Comparison of ENCODE assay signal across 1 cellular context in the genomic region with DNA sequence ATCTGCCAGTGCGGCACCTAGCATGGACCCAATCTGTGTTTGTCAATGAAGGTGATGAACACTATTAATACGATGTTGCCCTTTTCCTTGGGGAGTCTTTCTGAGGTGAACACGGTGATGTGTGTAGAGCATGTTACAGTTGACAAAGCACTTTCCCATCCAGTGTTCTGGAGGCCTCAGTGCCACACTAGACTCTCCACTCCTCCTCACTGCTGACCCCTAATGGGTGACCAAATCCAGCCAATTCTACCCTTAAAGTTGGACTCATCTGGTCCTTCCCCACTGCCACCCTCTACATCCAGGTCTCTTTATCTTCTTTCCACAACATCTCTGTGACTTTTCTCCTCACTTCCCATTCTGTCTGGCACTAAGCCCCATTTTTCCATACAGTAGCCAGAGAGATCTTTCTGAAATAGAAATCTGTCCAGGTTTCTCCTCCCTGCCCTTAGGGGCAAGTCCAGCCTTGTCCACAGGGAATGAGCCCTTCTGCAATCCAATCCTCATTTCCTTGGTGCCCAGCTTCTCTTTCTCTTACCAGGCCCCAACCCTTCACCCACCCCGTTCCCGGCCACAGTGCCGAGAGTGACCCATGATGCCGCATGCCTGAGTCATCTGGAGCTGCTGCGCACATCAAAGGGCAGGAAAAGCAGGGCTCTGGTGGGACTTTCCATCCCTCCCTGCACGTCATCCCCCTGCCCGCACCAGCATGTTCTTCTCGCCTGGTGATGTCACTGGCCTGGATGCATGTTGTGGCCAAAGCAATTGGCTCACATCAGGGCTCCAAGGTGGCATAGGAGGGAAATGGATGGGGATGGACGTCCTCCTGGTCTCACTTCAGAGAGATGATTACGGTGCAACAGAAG.
TF ChIP-seq lines count a peak whose summit lies in the region.

No MANE protein-coding gene starts in this region.

TF ChIP-seq in GM12878, 131 proteins besides CTCF, POLR2A, EP300 and RAD21 (continued from another document):
- TF ChIP-seq, protein P1, sequence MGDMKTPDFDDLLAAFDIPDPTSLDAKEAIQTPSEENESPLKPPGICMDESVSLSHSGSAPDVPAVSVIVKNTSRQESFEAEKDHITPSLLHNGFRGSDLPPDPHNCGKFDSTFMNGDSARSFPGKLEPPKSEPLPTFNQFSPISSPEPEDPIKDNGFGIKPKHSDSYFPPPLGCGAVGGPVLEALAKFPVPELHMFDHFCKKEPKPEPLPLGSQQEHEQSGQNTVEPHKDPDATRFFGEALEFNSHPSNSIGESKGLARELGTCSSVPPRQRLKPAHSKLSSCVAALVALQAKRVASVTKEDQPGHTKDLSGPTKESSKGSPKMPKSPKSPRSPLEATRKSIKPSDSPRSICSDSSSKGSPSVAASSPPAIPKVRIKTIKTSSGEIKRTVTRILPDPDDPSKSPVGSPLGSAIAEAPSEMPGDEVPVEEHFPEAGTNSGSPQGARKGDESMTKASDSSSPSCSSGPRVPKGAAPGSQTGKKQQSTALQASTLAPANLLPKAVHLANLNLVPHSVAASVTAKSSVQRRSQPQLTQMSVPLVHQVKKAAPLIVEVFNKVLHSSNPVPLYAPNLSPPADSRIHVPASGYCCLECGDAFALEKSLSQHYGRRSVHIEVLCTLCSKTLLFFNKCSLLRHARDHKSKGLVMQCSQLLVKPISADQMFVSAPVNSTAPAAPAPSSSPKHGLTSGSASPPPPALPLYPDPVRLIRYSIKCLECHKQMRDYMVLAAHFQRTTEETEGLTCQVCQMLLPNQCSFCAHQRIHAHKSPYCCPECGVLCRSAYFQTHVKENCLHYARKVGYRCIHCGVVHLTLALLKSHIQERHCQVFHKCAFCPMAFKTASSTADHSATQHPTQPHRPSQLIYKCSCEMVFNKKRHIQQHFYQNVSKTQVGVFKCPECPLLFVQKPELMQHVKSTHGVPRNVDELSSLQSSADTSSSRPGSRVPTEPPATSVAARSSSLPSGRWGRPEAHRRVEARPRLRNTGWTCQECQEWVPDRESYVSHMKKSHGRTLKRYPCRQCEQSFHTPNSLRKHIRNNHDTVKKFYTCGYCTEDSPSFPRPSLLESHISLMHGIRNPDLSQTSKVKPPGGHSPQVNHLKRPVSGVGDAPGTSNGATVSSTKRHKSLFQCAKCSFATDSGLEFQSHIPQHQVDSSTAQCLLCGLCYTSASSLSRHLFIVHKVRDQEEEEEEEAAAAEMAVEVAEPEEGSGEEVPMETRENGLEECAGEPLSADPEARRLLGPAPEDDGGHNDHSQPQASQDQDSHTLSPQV (IDR thresholded peaks at IDR 0.05): peak; percentile 58; the same call in 1 of the 2 replicates
- TF ChIP-seq ZBED1 (IDR thresholded peaks at IDR 0.05; ENCODE audit: borderline replicate concordance) (no peak), HDAC6 (IDR thresholded peaks at IDR 0.05; ENCODE audit: unreplicated experiment) (no peak), PAX5 (IDR thresholded peaks at IDR 0.05; ENCODE audit: borderline replicate concordance, low read depth, low read length) (0 out of 2 replicates have a peak, but pooled peaks have one; percentile 18), DPF2 (IDR thresholded peaks at IDR 0.05) (peak; percentile 39; the same call in 1 of the 2 replicates)
- TF ChIP-seq, protein P2, sequence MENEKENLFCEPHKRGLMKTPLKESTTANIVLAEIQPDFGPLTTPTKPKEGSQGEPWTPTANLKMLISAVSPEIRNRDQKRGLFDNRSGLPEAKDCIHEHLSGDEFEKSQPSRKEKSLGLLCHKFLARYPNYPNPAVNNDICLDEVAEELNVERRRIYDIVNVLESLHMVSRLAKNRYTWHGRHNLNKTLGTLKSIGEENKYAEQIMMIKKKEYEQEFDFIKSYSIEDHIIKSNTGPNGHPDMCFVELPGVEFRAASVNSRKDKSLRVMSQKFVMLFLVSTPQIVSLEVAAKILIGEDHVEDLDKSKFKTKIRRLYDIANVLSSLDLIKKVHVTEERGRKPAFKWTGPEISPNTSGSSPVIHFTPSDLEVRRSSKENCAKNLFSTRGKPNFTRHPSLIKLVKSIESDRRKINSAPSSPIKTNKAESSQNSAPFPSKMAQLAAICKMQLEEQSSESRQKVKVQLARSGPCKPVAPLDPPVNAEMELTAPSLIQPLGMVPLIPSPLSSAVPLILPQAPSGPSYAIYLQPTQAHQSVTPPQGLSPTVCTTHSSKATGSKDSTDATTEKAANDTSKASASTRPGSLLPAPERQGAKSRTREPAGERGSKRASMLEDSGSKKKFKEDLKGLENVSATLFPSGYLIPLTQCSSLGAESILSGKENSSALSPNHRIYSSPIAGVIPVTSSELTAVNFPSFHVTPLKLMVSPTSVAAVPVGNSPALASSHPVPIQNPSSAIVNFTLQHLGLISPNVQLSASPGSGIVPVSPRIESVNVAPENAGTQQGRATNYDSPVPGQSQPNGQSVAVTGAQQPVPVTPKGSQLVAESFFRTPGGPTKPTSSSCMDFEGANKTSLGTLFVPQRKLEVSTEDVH (IDR thresholded peaks at IDR 0.05; ENCODE audit: low read depth, partially characterized antibody): no peak
- TF ChIP-seq, protein P3, sequence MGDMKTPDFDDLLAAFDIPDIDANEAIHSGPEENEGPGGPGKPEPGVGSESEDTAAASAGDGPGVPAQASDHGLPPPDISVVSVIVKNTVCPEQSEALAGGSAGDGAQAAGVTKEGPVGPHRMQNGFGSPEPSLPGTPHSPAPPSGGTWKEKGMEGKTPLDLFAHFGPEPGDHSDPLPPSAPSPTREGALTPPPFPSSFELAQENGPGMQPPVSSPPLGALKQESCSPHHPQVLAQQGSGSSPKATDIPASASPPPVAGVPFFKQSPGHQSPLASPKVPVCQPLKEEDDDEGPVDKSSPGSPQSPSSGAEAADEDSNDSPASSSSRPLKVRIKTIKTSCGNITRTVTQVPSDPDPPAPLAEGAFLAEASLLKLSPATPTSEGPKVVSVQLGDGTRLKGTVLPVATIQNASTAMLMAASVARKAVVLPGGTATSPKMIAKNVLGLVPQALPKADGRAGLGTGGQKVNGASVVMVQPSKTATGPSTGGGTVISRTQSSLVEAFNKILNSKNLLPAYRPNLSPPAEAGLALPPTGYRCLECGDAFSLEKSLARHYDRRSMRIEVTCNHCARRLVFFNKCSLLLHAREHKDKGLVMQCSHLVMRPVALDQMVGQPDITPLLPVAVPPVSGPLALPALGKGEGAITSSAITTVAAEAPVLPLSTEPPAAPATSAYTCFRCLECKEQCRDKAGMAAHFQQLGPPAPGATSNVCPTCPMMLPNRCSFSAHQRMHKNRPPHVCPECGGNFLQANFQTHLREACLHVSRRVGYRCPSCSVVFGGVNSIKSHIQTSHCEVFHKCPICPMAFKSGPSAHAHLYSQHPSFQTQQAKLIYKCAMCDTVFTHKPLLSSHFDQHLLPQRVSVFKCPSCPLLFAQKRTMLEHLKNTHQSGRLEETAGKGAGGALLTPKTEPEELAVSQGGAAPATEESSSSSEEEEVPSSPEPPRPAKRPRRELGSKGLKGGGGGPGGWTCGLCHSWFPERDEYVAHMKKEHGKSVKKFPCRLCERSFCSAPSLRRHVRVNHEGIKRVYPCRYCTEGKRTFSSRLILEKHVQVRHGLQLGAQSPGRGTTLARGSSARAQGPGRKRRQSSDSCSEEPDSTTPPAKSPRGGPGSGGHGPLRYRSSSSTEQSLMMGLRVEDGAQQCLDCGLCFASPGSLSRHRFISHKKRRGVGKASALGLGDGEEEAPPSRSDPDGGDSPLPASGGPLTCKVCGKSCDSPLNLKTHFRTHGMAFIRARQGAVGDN (IDR thresholded peaks at IDR 0.05): peak; percentile 39; the same call in 1 of the 2 replicates
- TF ChIP-seq, protein P4, sequence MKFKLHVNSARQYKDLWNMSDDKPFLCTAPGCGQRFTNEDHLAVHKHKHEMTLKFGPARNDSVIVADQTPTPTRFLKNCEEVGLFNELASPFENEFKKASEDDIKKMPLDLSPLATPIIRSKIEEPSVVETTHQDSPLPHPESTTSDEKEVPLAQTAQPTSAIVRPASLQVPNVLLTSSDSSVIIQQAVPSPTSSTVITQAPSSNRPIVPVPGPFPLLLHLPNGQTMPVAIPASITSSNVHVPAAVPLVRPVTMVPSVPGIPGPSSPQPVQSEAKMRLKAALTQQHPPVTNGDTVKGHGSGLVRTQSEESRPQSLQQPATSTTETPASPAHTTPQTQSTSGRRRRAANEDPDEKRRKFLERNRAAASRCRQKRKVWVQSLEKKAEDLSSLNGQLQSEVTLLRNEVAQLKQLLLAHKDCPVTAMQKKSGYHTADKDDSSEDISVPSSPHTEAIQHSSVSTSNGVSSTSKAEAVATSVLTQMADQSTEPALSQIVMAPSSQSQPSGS (IDR thresholded peaks at IDR 0.05; ENCODE audit: low read length): no peak
